ENCODE assay signal across 19 cellular contexts in the genomic region with DNA sequence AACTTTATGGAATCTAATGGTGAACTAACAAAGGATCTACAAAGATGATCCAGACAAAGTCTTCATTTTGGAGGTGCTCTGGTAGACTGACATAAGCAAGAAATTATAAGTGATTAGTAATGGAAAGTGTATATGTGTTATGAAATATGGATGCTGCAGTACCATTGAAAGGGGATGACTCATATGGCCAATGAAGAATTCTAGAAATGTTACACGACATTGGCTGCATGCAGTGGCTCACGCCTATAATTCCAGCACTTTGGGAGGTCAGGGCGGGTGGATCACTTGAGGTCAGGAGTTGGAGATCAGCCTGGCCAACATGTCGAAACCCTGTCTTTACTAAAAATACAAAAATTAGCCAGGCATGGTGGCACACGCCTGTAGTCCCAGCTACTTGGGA. TPM values are rescaled to one million over a fixed set of nuclear protein-coding genes. Genes with fewer than 3 reads are reported as not detected.
DNase-seq lines count a peak whose midpoint lies in the region; ATAC-seq, FAIRE-seq and TF ChIP-seq lines count a peak whose summit lies in the region.
"Had no signal": no experiment of that assay in that cellular context is flagged by ENCODE, and none has a peak within 500 bp of the region (broad histone marks: within the 10 kb centered on the region; RNA-seq: fewer than 3 reads in every experiment).

No MANE protein-coding gene starts in this region.

- H3F3A ChIP-seq in MM.1S (ENCODE audit: insufficient read depth, low read length), result no peaks in the 10 kb centered on the region

- H3K9ac ChIP-seq in adipocyte (ENCODE audit: low read length), result no peak overlapping the region
- no peak overlapping the region for H3K9ac ChIP-seq in MM.1S (ENCODE audit: low read length)

- H3K9me3 ChIP-seq in A549 (no peaks in the 10 kb centered on the region), adipocyte (ENCODE audit: control insufficient read depth, low read length) (no peaks in the 10 kb centered on the region), MM.1S (replicated peaks; ENCODE audit: insufficient read depth, low read length) (no peaks in the 10 kb centered on the region), SJCRH30 (replicated peaks) (no peaks in the 10 kb centered on the region)
- H3K9me3 ChIP-seq: SJSA1 had no signal

- DNase-seq in A549 (ENCODE audit: low read depth in 1 of 2, low spot score in 1 of 2), result peak in 1 of 2 experiments; percentile 25
- peak; percentile 53 for DNase-seq in HCEC 1CT
- peak; percentile 2 for DNase-seq in adipocyte (ENCODE audit: low read depth)
- DNase-seq in fibroblast of gingiva (ENCODE audit: low read depth), result peak; percentile 11
- no peak for DNase-seq in MM.1S
- DNase-seq in SJCRH30, result no peak
- DNase-seq in T-helper 2 cell, result no peak
- DNase-seq: C1 segment of cervical spinal cord; DMS 273 treated with DMSO at 0.1 percent for 48 hours; GOT3; MV-4-11; NCI-H1417 treated with DMSO at 0.1 percent for 48 hours; NCI-H1930; NCI-H446; NK-92 treated with Interleukin-12 subunit alpha and Interleukin-12 subunit beta, amount 100 ng/mL, for 24 hours; OCI-M1 had no signal

- TF ChIP-seq RAD21 in A549 (conservative IDR thresholded peaks at IDR 0.05 in 1 of 2, IDR thresholded peaks at IDR 0.05 in 1 of 2), result no peak

- TF ChIP-seq CTCF in A549 (IDR thresholded peaks at IDR 0.05) (no peak), MM.1S (IDR thresholded peaks at IDR 0.05; ENCODE audit: low read length) (no peak)

- H3K4me2 ChIP-seq in A549 (no peak overlapping the region), MM.1S (ENCODE audit: low read depth, low read length) (no peak overlapping the region)

- H2AFZ ChIP-seq in MM.1S (ENCODE audit: low read length), result no peak overlapping the region

- no peaks in the 10 kb centered on the region for H3K4me1 ChIP-seq in A549
- H3K4me1 ChIP-seq in adipocyte (ENCODE audit: control insufficient read depth, insufficient read depth, low read length), result no peaks in the 10 kb centered on the region
- no peaks in the 10 kb centered on the region for H3K4me1 ChIP-seq in MM.1S (ENCODE audit: low read length)
- H3K4me1 ChIP-seq in SJCRH30, result no peaks in the 10 kb centered on the region
- H3K4me1 ChIP-seq: SJSA1 had no signal

- no peak for TF ChIP-seq POLR2A in A549 (IDR thresholded peaks at IDR 0.05; ENCODE audit: low read length)

- no peaks in the 10 kb centered on the region for H3K27me3 ChIP-seq in adipocyte (replicated peaks; ENCODE audit: control insufficient read depth, insufficient read depth, low read length)
- no peaks in the 10 kb centered on the region for H3K27me3 ChIP-seq in MM.1S (replicated peaks; ENCODE audit: insufficient read depth, low read length)
- H3K27me3 ChIP-seq in SJCRH30, result 0 out of 2 replicates have a peak, but pooled peaks cover 4% of the 10 kb centered on the region

- no peaks in the 10 kb centered on the region for H4K20me1 ChIP-seq in MM.1S (ENCODE audit: insufficient read depth, low read length)

- H3K36me3 ChIP-seq in adipocyte (ENCODE audit: control insufficient read depth, insufficient read depth, low read length, severe bottlenecking), result no peaks in the 10 kb centered on the region
- no peaks in the 10 kb centered on the region for H3K36me3 ChIP-seq in MM.1S (replicated peaks; ENCODE audit: insufficient read depth, low read length)
- H3K36me3 ChIP-seq in SJCRH30, result no peaks in the 10 kb centered on the region
- H3K36me3 ChIP-seq: SJSA1 had no signal

- FAIRE-seq in A549 (lab: Jason Lieb, UNC), result no peak
- FAIRE-seq: A204.1 had no signal

- 34% methylated on average over 5 of the region's 5 CpGs for WGBS in A549 (ENCODE audit: missing lambda C conversion rate)

- H3K9me2 ChIP-seq in MM.1S (replicated peaks; ENCODE audit: insufficient read depth, low read length), result no peaks in the 10 kb centered on the region

- POLR2A ChIA-PET in A549 (lab: Yijun Ruan, JAX), result no interaction called here

- ATAC-seq in A549 (no peak), HG02938 (IDR thresholded peaks at IDR 0.05; ENCODE audit: unreplicated experiment) (no peak)

- CTCF ChIA-PET in A549 (lab: Yijun Ruan, JAX), result no interaction called here

- no peak overlapping the region for H3K27ac ChIP-seq in A549
- no peak overlapping the region for H3K27ac ChIP-seq in MM.1S (ENCODE audit: low read length)
- H3K27ac ChIP-seq in SJCRH30, result no peak overlapping the region
- H3K27ac ChIP-seq: SJSA1 had no signal

- TF ChIP-seq EP300 in A549 (IDR thresholded peaks at IDR 0.05), result no peak

- no peaks in the 10 kb centered on the region for H3K79me2 ChIP-seq in MM.1S (ENCODE audit: low read length)

- H3K4me3 ChIP-seq in A549 (no peak overlapping the region), adipocyte (ENCODE audit: low read length) (no peak overlapping the region), MM.1S (ENCODE audit: low read length) (no peak overlapping the region), SJCRH30 (no peak overlapping the region)
- H3K4me3 ChIP-seq: SJSA1 had no signal

TF ChIP-seq in A549, 52 proteins besides CTCF, POLR2A, EP300 and RAD21:
- TF ChIP-seq MYC (IDR thresholded peaks at IDR 0.05; ENCODE audit: borderline replicate concordance, low read length) (no peak), CHD4 (IDR thresholded peaks at IDR 0.05; ENCODE audit: borderline replicate concordance) (no peak), FOSL2 (IDR thresholded peaks at IDR 0.05) (no peak), FOSL2 (CRISPR knock-in tag; IDR thresholded peaks at IDR 0.05) (peak; percentile 31; the same call in 1 of the 2 replicates)

RNA-seq across cellular contexts. Expression of gene CFAP206, which starts 23.5 kb away (rescaled TPM):
- polyA plus RNA-seq in A549 (2011; rRNA removed) (1.1 and 1.4 TPM in 2 replicates), A549 (2017; fragmentation: RNase III; extraction: RNeasy Plus Mini Kit Qiagen cat#74134 plus additional on column Dnase treatment) (0.63 to 0.88 TPM (median 0.78 TPM) in 3 replicates)
- 0.31 and 0.33 TPM in 2 replicates for polyA plus RNA-seq in A549 (2012; cell fraction: cytosol; rRNA removed)
- 0.18 and 0.33 TPM in 2 replicates for polyA plus RNA-seq in A549 (2012; cell fraction: nucleus; rRNA removed)
- 0.58 and 0.74 TPM in 2 replicates for polyA minus RNA-seq in A549 (2011; rRNA and poly(A)+ RNA removed)
- 0.23 and 0.45 TPM in 2 replicates for total RNA-seq in SJCRH30 (2014; rRNA removed; shearing (Covaris generic))
- total RNA-seq: SJSA1 had no signal

RNA-seq across cellular contexts. Expression of gene SLC35A1, which starts 41.5 kb away (rescaled TPM):
- polyA plus RNA-seq in A549 (2011; rRNA removed), result 21.4 and 23.7 TPM in 2 replicates
- 5.2 and 5.8 TPM in 2 replicates for polyA plus RNA-seq in A549 (2012; cell fraction: cytosol; rRNA removed)
- 2.9 and 4.7 TPM in 2 replicates for polyA plus RNA-seq in A549 (2012; cell fraction: nucleus; rRNA removed)
- 13.0 to 13.6 TPM (median 13.5 TPM) in 3 replicates for polyA plus RNA-seq in A549 (2017; fragmentation: RNase III; extraction: RNeasy Plus Mini Kit Qiagen cat#74134 plus additional on column Dnase treatment)
- polyA minus RNA-seq in A549 (2011; rRNA and poly(A)+ RNA removed), result 6.2 and 8.4 TPM in 2 replicates
- 16.5 and 18.4 TPM in 2 replicates for total RNA-seq in SJCRH30 (2014; rRNA removed; shearing (Covaris generic))

Comparison
In these comparisons a context has a peak if more than half of its experiments do, and no peak if none do; other contexts are left out.
1. DNase-seq: peak in HCEC 1CT (single experiment), adipocyte (single experiment) and fibroblast of gingiva (single experiment); none in MM.1S (single experiment), SJCRH30 (0 of 2) and T-helper 2 cell (0 of 5).